Comparison of ENCODE assay signal across 11 cellular contexts in genomic region chr11:72075109-72075508, GRCh38. TPM values are rescaled to one million over a fixed set of nuclear protein-coding genes. Genes with fewer than 3 reads are reported as not detected.
DNase-seq lines count a peak whose midpoint lies in the region; ATAC-seq, FAIRE-seq and TF ChIP-seq lines count a peak whose summit lies in the region.
"Had no signal": no experiment of that assay in that cellular context is flagged by ENCODE, and none has a peak within 500 bp of the region (broad histone marks: within the 10 kb centered on the region; RNA-seq: fewer than 3 reads in every experiment).

No MANE protein-coding gene starts in this region.

- H3K9me3 ChIP-seq in BE2C: no peaks in the 10 kb centered on the region
- no peaks in the 10 kb centered on the region for H3K9me3 ChIP-seq in T-helper 17 cell (ENCODE audit: control insufficient read depth, low read length, poor library complexity, severe bottlenecking)

- peak; percentile 34; the same call in 1 of the 2 replicates for TF ChIP-seq CTCF in BE2C (IDR thresholded peaks at IDR 0.05; ENCODE audit: low read depth, low read length)

- H3K4me1 Mint-ChIP-seq in T-helper 17 cell: peaks cover 36% of the 10 kb centered on the region
- H3K4me1 Mint-ChIP-seq in activated T-cell treated with anti-CD3 and anti-CD28 coated beads, Interleukin-2, amount 50 U/mL, for 72 hours (ENCODE audit: low read depth): peaks cover 56% of the 10 kb centered on the region

- H3K27me3 ChIP-seq in BE2C: no peaks in the 10 kb centered on the region

- no peak for ATAC-seq in T-helper 17 cell
- ATAC-seq in activated T-cell treated with anti-CD3 and anti-CD28 coated beads, Interleukin-2, amount 50 U/mL, for 72 hours (replicated peaks in 1 of 2): no peak

- FAIRE-seq in GM18507 (lab: Jason Lieb, UNC): peak; percentile 15
- FAIRE-seq: frontal cortex had no signal

- no peaks in the 10 kb centered on the region for H3K27me3 Mint-ChIP-seq in T-helper 17 cell
- H3K27me3 Mint-ChIP-seq in activated T-cell treated with anti-CD3 and anti-CD28 coated beads, Interleukin-2, amount 50 U/mL, for 72 hours (ENCODE audit: low read depth): no peaks in the 10 kb centered on the region
- H3K27me3 Mint-ChIP-seq: activated naive CD4-positive, alpha-beta T cell treated with anti-CD3 and anti-CD28 coated beads, Interleukin-2, amount 50 U/mL, for 24 hours had no signal

- peaks cover 18% of the 10 kb centered on the region; the same call in 1 of the 2 replicates for H3K4me1 ChIP-seq in BE2C

- H3K36me3 ChIP-seq in BE2C: peaks cover 10% of the 10 kb centered on the region

- no peak overlapping the region for H3K4me3 ChIP-seq in BE2C (ENCODE audit: low read depth, low read length)

- DNase-seq in BE2C (no peak), GM18507 (ENCODE audit: extremely low spot score, insufficient read length, low read depth) (no peak), T-helper 17 cell (no peak), islet precursor cell (peak; percentile 42), GOT3 (lab: John Stamatoyannopoulos, UW) (no peak), HuH-7.5 (ENCODE audit: low spot score) (no peak)
- DNase-seq in activated T-cell treated with anti-CD3 and anti-CD28 coated beads, Interleukin-2, amount 50 U/mL, for 72 hours: no peak
- DNase-seq in activated CD4-positive, CD25-positive, alpha-beta regulatory T cell treated with anti-CD3 and anti-CD28 coated beads, Interleukin-2, amount 50 U/mL, for 72 hours: no peak
- DNase-seq: SHP77 treated with DMSO at 0.1 percent for 48 hours had no signal

- H3K27ac Mint-ChIP-seq in T-helper 17 cell: peak overlapping the region; percentile 62
- H3K27ac Mint-ChIP-seq in activated T-cell treated with anti-CD3 and anti-CD28 coated beads, Interleukin-2, amount 50 U/mL, for 72 hours: no peak overlapping the region

- no peaks in the 10 kb centered on the region for H3K36me3 Mint-ChIP-seq in T-helper 17 cell (ENCODE audit: low read depth)
- H3K36me3 Mint-ChIP-seq in activated T-cell treated with anti-CD3 and anti-CD28 coated beads, Interleukin-2, amount 50 U/mL, for 72 hours (ENCODE audit: insufficient read depth in 2 of 2): peaks cover 2 to 12% of the 10 kb centered on the region in 2 donors

- H3K4me3 Mint-ChIP-seq in T-helper 17 cell: no peak overlapping the region
- no peak overlapping the region for H3K4me3 Mint-ChIP-seq in activated T-cell treated with anti-CD3 and anti-CD28 coated beads, Interleukin-2, amount 50 U/mL, for 72 hours
- H3K4me3 Mint-ChIP-seq: activated naive CD4-positive, alpha-beta T cell treated with anti-CD3 and anti-CD28 coated beads, Interleukin-2, amount 50 U/mL, for 24 hours had no signal

- no peaks in the 10 kb centered on the region for H3K9me3 Mint-ChIP-seq in activated T-cell treated with anti-CD3 and anti-CD28 coated beads, Interleukin-2, amount 50 U/mL, for 72 hours
- H3K9me3 Mint-ChIP-seq: activated naive CD4-positive, alpha-beta T cell treated with anti-CD3 and anti-CD28 coated beads, Interleukin-2, amount 50 U/mL, for 24 hours had no signal

RNA-seq across cellular contexts. Expression of gene NUMA1, which starts 5.2 kb away (rescaled TPM):
- polyA plus RNA-seq in BE2C (2012; ENCODE audit: insufficient read depth, insufficient read length, low read depth): 308 TPM
- 100 to 1,000 TPM; 207 to 208 TPM for total RNA-seq in T-helper 17 cell
- total RNA-seq in activated T-cell treated with anti-CD3 and anti-CD28 coated beads, Interleukin-2, amount 50 U/mL, for 72 hours: 100 to 1,000 TPM; 156 to 163 TPM

RNA-seq across cellular contexts. Expression of gene LRRC51, which starts 5.5 kb away (rescaled TPM):
- 7.2 TPM for polyA plus RNA-seq in BE2C (2012; ENCODE audit: insufficient read depth, insufficient read length, low read depth)
- total RNA-seq in T-helper 17 cell: 1 to 10 TPM in 1 of 2 donors, under 1 TPM in 1; 0.75 to 4.5 TPM
- total RNA-seq in activated T-cell treated with anti-CD3 and anti-CD28 coated beads, Interleukin-2, amount 50 U/mL, for 72 hours: 1 to 10 TPM; 4.6 to 6.3 TPM

RNA-seq across cellular contexts. Expression of gene LAMTOR1, which starts 28.0 kb away (rescaled TPM):
- polyA plus RNA-seq in BE2C (2012; ENCODE audit: insufficient read depth, insufficient read length, low read depth): 282 TPM
- total RNA-seq in T-helper 17 cell: 10 to 100 TPM; 43.7 to 74.6 TPM
- 10 to 100 TPM; 43.7 to 49.9 TPM for total RNA-seq in activated T-cell treated with anti-CD3 and anti-CD28 coated beads, Interleukin-2, amount 50 U/mL, for 72 hours

RNA-seq across cellular contexts. Expression of gene TOMT, which starts 30.6 kb away (rescaled TPM):
- polyA plus RNA-seq in BE2C (2012; ENCODE audit: insufficient read depth, insufficient read length, low read depth): not detected
- total RNA-seq in T-helper 17 cell: not detected
- total RNA-seq in activated T-cell treated with anti-CD3 and anti-CD28 coated beads, Interleukin-2, amount 50 U/mL, for 72 hours: not detected
- total RNA-seq: frontal cortex had no signal

RNA-seq across cellular contexts. Expression of gene ANAPC15, which starts 37.4 kb away (rescaled TPM):
- polyA plus RNA-seq in BE2C (2012; ENCODE audit: insufficient read depth, insufficient read length, low read depth): 140 TPM
- 10 to 100 TPM; 47.0 to 54.6 TPM for total RNA-seq in T-helper 17 cell
- 10 to 100 TPM; 63.8 to 79.8 TPM for total RNA-seq in activated T-cell treated with anti-CD3 and anti-CD28 coated beads, Interleukin-2, amount 50 U/mL, for 72 hours
